Comparison of ENCODE assay signal across 18 cellular contexts in genomic region chr3:168956087-168956486, GRCh38.
A peak's percentile ranks its signal among the peaks of the same experiment; 100 is the strongest.
DNase-seq lines count a peak whose midpoint lies in the region; ATAC-seq and TF ChIP-seq lines count a peak whose summit lies in the region.
"Had no signal": no experiment of that assay in that cellular context is flagged by ENCODE, and none has a peak within 500 bp of the region (broad histone marks: within the 10 kb centered on the region; RNA-seq: fewer than 3 reads in every experiment).

No MANE protein-coding gene starts in this region.

- no peak overlapping the region for H3K4me3 Mint-ChIP-seq in mesothelial cell of epicardium
- H3K4me3 Mint-ChIP-seq in CD4-positive, alpha-beta memory T cell = no peak overlapping the region
- H3K4me3 Mint-ChIP-seq: B cell; CD8-positive, alpha-beta memory T cell had no signal

- 79% methylated on average over 8 of the region's 8 CpGs for WGBS in hepatocyte (ENCODE audit: low lambda C conversion rate, missing lambda C conversion rate)

- POLR2A ChIA-PET in CD4-positive, alpha-beta memory T cell (lab: Charles Lee; ENCODE audit: partially characterized antibody) = no interaction called here

- peak overlapping the region; percentile 10 for H3K4me2 ChIP-seq in hepatocyte
- H3K4me2 ChIP-seq: BLaER1 treated with 17β-estradiol and CSF1 and Interleukin-3, amounts not matched to agents 10 nM and 100 nM had no signal

- H3K4me1 Mint-ChIP-seq in mesothelial cell of epicardium = peaks cover 10% of the 10 kb centered on the region
- H3K4me1 Mint-ChIP-seq in CD4-positive, alpha-beta memory T cell = no peaks in the 10 kb centered on the region
- H3K4me1 Mint-ChIP-seq: B cell; CD8-positive, alpha-beta memory T cell had no signal

- CTCF ChIA-PET in CD4-positive, alpha-beta memory T cell (lab: Charles Lee; ENCODE audit: partially characterized antibody) = interaction anchor here (1.1 kb wide), 1 partner anchor 9 kb away, joined by 3 read pairs; no protein-coding TSS in a partner anchor

- DNase-seq in NCI-H82 (lab: John Stamatoyannopoulos, UW) = peak; percentile 14
- DNase-seq in NCI-H82 treated with DMSO at 0.1 percent for 48 hours (lab: John Stamatoyannopoulos, UW; ENCODE audit: unreplicated experiment) = no peak
- no peak for DNase-seq in hepatocyte (ENCODE audit: low spot score)
- DNase-seq in mesothelial cell of epicardium (ENCODE audit: low spot score in 2 of 2, unreplicated experiment in 2 of 2) = no peak
- DNase-seq in NCI-H2081 (lab: John Stamatoyannopoulos, UW) = no peak
- DNase-seq in CD4-positive, alpha-beta memory T cell = no peak
- DNase-seq: CD8-positive, alpha-beta memory T cell; COR-L47; DMS153; DND-41; EL; GM23248 had no signal

- H3K27ac Mint-ChIP-seq in mesothelial cell of epicardium = peak overlapping the region; percentile 9
- H3K27ac Mint-ChIP-seq in CD4-positive, alpha-beta memory T cell = no peak overlapping the region
- H3K27ac Mint-ChIP-seq: B cell; CD8-positive, alpha-beta memory T cell had no signal

- H3K36me3 Mint-ChIP-seq in mesothelial cell of epicardium = no peaks in the 10 kb centered on the region
- H3K36me3 Mint-ChIP-seq in CD4-positive, alpha-beta memory T cell = no peaks in the 10 kb centered on the region
- H3K36me3 Mint-ChIP-seq: CD8-positive, alpha-beta memory T cell had no signal

- intact Hi-C loops in CD4-positive, alpha-beta memory T cell (cut with micrococcal nuclease) = no loop called here

- peaks cover 10% of the 10 kb centered on the region for H3K9me3 Mint-ChIP-seq in mesothelial cell of epicardium
- peaks cover 0 to 4% (median 0%) of the 10 kb centered on the region in 8 donors for H3K9me3 Mint-ChIP-seq in CD4-positive, alpha-beta memory T cell

- H3K27ac ChIP-seq in hepatocyte = no peak overlapping the region
- no peak overlapping the region for H3K27ac ChIP-seq in CD4-positive, alpha-beta memory T cell (ENCODE audit: low read depth, low read length)
- H3K27ac ChIP-seq: BLaER1 treated with 17β-estradiol and CSF1 and Interleukin-3, amounts not matched to agents 10 nM and 100 nM; GM23248; HL-60 had no signal

- no peaks in the 10 kb centered on the region for H3K27me3 ChIP-seq in hepatocyte
- no peaks in the 10 kb centered on the region for H3K27me3 ChIP-seq in CD4-positive, alpha-beta memory T cell (ENCODE audit: insufficient read depth, low read length)
- H3K27me3 ChIP-seq: BLaER1 treated with 17β-estradiol and CSF1 and Interleukin-3, amounts not matched to agents 10 nM and 100 nM had no signal

- no peaks in the 10 kb centered on the region for H3K27me3 Mint-ChIP-seq in mesothelial cell of epicardium (ENCODE audit: low read depth)
- H3K27me3 Mint-ChIP-seq in CD4-positive, alpha-beta memory T cell = no peaks in the 10 kb centered on the region
- H3K27me3 Mint-ChIP-seq: B cell; CD8-positive, alpha-beta memory T cell had no signal

- no peaks in the 10 kb centered on the region for H3K9me3 ChIP-seq in hepatocyte (ENCODE audit: low read depth)
- no peaks in the 10 kb centered on the region for H3K9me3 ChIP-seq in CD4-positive, alpha-beta memory T cell (ENCODE audit: control insufficient read depth in 1 of 2, low read length in 2 of 2)
- H3K9me3 ChIP-seq: BLaER1 treated with 17β-estradiol and CSF1 and Interleukin-3, amounts not matched to agents 10 nM and 100 nM had no signal

- no peaks in the 10 kb centered on the region for H3K79me2 ChIP-seq in hepatocyte

- no peak overlapping the region for H3K4me3 ChIP-seq in hepatocyte
- H3K4me3 ChIP-seq in CD4-positive, alpha-beta memory T cell (ENCODE audit: low read length in 2 of 2) = no peak overlapping the region
- H3K4me3 ChIP-seq: BLaER1 treated with 17β-estradiol and CSF1 and Interleukin-3, amounts not matched to agents 10 nM and 100 nM; GM12878; GM23248; HAP-1 had no signal

- H4K20me1 ChIP-seq in hepatocyte (ENCODE audit: insufficient read depth, poor library complexity, severe bottlenecking) = no peaks in the 10 kb centered on the region
- H4K20me1 ChIP-seq: BLaER1 treated with 17β-estradiol and CSF1 and Interleukin-3, amounts not matched to agents 10 nM and 100 nM had no signal

- no peak for ATAC-seq in GM21360 (IDR thresholded peaks at IDR 0.05; ENCODE audit: unreplicated experiment)
- ATAC-seq: GM12878 had no signal

- peaks cover 3% of the 10 kb centered on the region for H3K4me1 ChIP-seq in hepatocyte (ENCODE audit: insufficient read depth)
- H3K4me1 ChIP-seq in CD4-positive, alpha-beta memory T cell (ENCODE audit: insufficient read depth, low read length) = no peaks in the 10 kb centered on the region
- H3K4me1 ChIP-seq: BLaER1 treated with 17β-estradiol and CSF1 and Interleukin-3, amounts not matched to agents 10 nM and 100 nM had no signal

- H3K9me2 ChIP-seq in hepatocyte (replicated peaks; ENCODE audit: insufficient read depth) = no peaks in the 10 kb centered on the region

- no peak overlapping the region for H2AFZ ChIP-seq in hepatocyte
- H2AFZ ChIP-seq: GM23248 had no signal

- no peak for TF ChIP-seq CTCF in hepatocyte (IDR thresholded peaks at IDR 0.05; ENCODE audit: poor library complexity)
- TF ChIP-seq CTCF in mesothelial cell of epicardium (IDR thresholded peaks at IDR 0.05; ENCODE audit: unreplicated experiment) = no peak

- no peaks in the 10 kb centered on the region for H3K36me3 ChIP-seq in hepatocyte (replicated peaks; ENCODE audit: insufficient read depth, low read depth)
- H3K36me3 ChIP-seq in CD4-positive, alpha-beta memory T cell (ENCODE audit: insufficient read depth, low read length) = no peaks in the 10 kb centered on the region
- H3K36me3 ChIP-seq: BLaER1 treated with 17β-estradiol and CSF1 and Interleukin-3, amounts not matched to agents 10 nM and 100 nM; HAP-1 had no signal
